ENCODE assay signal across 19 cellular contexts in genomic region chr9:21872696-21873095, GRCh38.
DNase-seq lines count a peak whose midpoint lies in the region; ATAC-seq, FAIRE-seq and TF ChIP-seq lines count a peak whose summit lies in the region.
"Had no signal": no experiment of that assay in that cellular context is flagged by ENCODE, and none has a peak within 500 bp of the region (broad histone marks: within the 10 kb centered on the region; RNA-seq: fewer than 3 reads in every experiment).

No MANE protein-coding gene starts in this region.

- H3K27ac Mint-ChIP-seq in HFFc6 = peak overlapping the region; percentile 53
- H3K27ac Mint-ChIP-seq: H9, T-cell had no signal

- H2AK5ac ChIP-seq in mesenchymal stem cell (ENCODE audit: low read length, severe bottlenecking) = no peak overlapping the region

- FAIRE-seq in keratinocyte (lab: Jason Lieb, UNC) = peak; percentile 66
- FAIRE-seq: A549 had no signal

- no peak overlapping the region for H3K4me3 Mint-ChIP-seq in HFFc6
- H3K4me3 Mint-ChIP-seq: H9, T-cell had no signal

- H3K18ac ChIP-seq in mesenchymal stem cell (ENCODE audit: low read depth in 1 of 2, low read length in 2 of 2) = no peak overlapping the region

- H2BK15ac ChIP-seq in mesenchymal stem cell (ENCODE audit: low read depth, poor library complexity, severe bottlenecking) = no peak overlapping the region

- dilution Hi-C loops in keratinocyte (cut with MboI; ENCODE audit: extremely low pct_ligation_motif_present, low sequenced_read_pairs) = no loop called here

- no peak overlapping the region for H3K23ac ChIP-seq in mesenchymal stem cell (ENCODE audit: low read length in 2 of 2)

- peaks cover 15% of the 10 kb centered on the region for H3K4me1 ChIP-seq in BE2C
- H3K4me1 ChIP-seq in keratinocyte (ENCODE audit: control insufficient read depth, extremely low read depth, insufficient read depth, low read length) = peaks cover 20% of the 10 kb centered on the region
- H3K4me1 ChIP-seq in heart right ventricle = peaks cover 0 to 8% (median 0%) of the 10 kb centered on the region in 9 donors
- H3K4me1 ChIP-seq in mesenchymal stem cell (ENCODE audit: control insufficient read depth, insufficient read depth, low read depth, low read length) = no peaks in the 10 kb centered on the region
- H3K4me1 ChIP-seq: A549 had no signal

- DNase-seq in BE2C (peak; percentile 90), HFFc6 (no peak), SK-N-DZ (ENCODE audit: low spot score) (peak; percentile 5), keratinocyte (ENCODE audit: low read depth, low spot score) (no peak), GM10248 (ENCODE audit: extremely low spot score) (no peak), heart right ventricle (no peak), mesenchymal stem cell (no peak)
- DNase-seq: H9, KG1, NCI-H1048, NCI-H146, NCI-H2081, NCI-H446, NCI-H748 treated with DMSO at 0.1 percent for 48 hours, T-cell had no signal

- H4K20me1 ChIP-seq in keratinocyte (ENCODE audit: control insufficient read depth, extremely low read depth, insufficient read depth, low read length) = no peaks in the 10 kb centered on the region

- H3K4ac ChIP-seq in mesenchymal stem cell (ENCODE audit: low read depth in 1 of 2, low read length in 2 of 2) = no peak overlapping the region

- H3K36me3 ChIP-seq in BE2C = peaks cover 8% of the 10 kb centered on the region
- peaks cover 5% of the 10 kb centered on the region in 2 experiments for H3K36me3 ChIP-seq in keratinocyte (ENCODE audit: control insufficient read depth in 2 of 2, extremely low read depth in 1 of 2, insufficient read depth in 2 of 2, low read length in 2 of 2)
- peaks cover 0 to 25% (median 0%) of the 10 kb centered on the region in 9 donors for H3K36me3 ChIP-seq in heart right ventricle
- peaks cover 0 to 55% of the 10 kb centered on the region in 2 experiments for H3K36me3 ChIP-seq in mesenchymal stem cell (ENCODE audit: control insufficient read depth in 1 of 2, insufficient read depth in 2 of 2, low read depth in 1 of 2, low read length in 2 of 2)

- no peaks in the 10 kb centered on the region for H3K27me3 Mint-ChIP-seq in HFFc6 (ENCODE audit: insufficient read depth)
- H3K27me3 Mint-ChIP-seq: T-cell had no signal

- intact Hi-C loops in heart right ventricle (cut with DNase I) = no loop called here

- TF ChIP-seq CTCF in BE2C (IDR thresholded peaks at IDR 0.05; ENCODE audit: low read depth, low read length) (no peak), HFFc6 (IDR thresholded peaks at IDR 0.05) (no peak), keratinocyte (optimal IDR thresholded peaks at IDR 0.05 in 1 of 3, IDR thresholded peaks at IDR 0.05 in 1 of 3, conservative IDR thresholded peaks at IDR 0.05 in 1 of 3; ENCODE audit: extremely low read depth in 1 of 3, insufficient read depth in 2 of 3, low read length in 3 of 3) (no peak), GM10248 (IDR thresholded peaks at IDR 0.05; ENCODE audit: control extremely low read depth, extremely low read depth, low read depth, missing control alignments) (no peak), heart right ventricle (IDR thresholded peaks at IDR 0.05) (no peak)

- H2BK5ac ChIP-seq in mesenchymal stem cell (ENCODE audit: low read depth, low read length, poor library complexity, severe bottlenecking) = no peak overlapping the region

- H3K9me1 ChIP-seq in keratinocyte (ENCODE audit: control insufficient read depth, extremely low read depth, insufficient read depth, low read length) = no peaks in the 10 kb centered on the region

- H2AFZ ChIP-seq in keratinocyte (ENCODE audit: control insufficient read depth, low read length) = no peak overlapping the region
- no peak overlapping the region for H2AFZ ChIP-seq in mesenchymal stem cell (ENCODE audit: low read depth, low read length)

- no peak for ATAC-seq in HG03095 (IDR thresholded peaks at IDR 0.05; ENCODE audit: unreplicated experiment)
- no peak for ATAC-seq in heart right ventricle
- ATAC-seq: A549, T-cell had no signal

- H3K36me3 Mint-ChIP-seq in HFFc6 (ENCODE audit: low read depth) = peaks cover 35% of the 10 kb centered on the region

- H3K9me3 ChIP-seq in BE2C = peaks cover 3% of the 10 kb centered on the region; the same call in 1 of the 2 replicates
- H3K9me3 ChIP-seq in keratinocyte (ENCODE audit: control insufficient read depth, low read depth, low read length) = no peaks in the 10 kb centered on the region
- peaks cover 0 to 22% (median 0%) of the 10 kb centered on the region in 11 donors for H3K9me3 ChIP-seq in heart right ventricle
- peaks cover 5% of the 10 kb centered on the region for H3K9me3 ChIP-seq in mesenchymal stem cell (ENCODE audit: control insufficient read depth, low read length)
- H3K9me3 ChIP-seq: A549 had no signal

- H3K9me3 Mint-ChIP-seq in HFFc6 = peaks cover 4% of the 10 kb centered on the region; the same call in 1 of the 2 replicates

- peaks cover 11% of the 10 kb centered on the region for H3K79me1 ChIP-seq in mesenchymal stem cell (replicated peaks; ENCODE audit: low read length, poor library complexity, severe bottlenecking)

- H3K79me2 ChIP-seq in keratinocyte (ENCODE audit: control insufficient read depth, insufficient read depth, low read length) = peaks cover 19% of the 10 kb centered on the region

- H2BK120ac ChIP-seq in mesenchymal stem cell (ENCODE audit: low read depth, low read length) = no peak overlapping the region

- H3K27me3 ChIP-seq in BE2C (no peaks in the 10 kb centered on the region), keratinocyte (ENCODE audit: control insufficient read depth, extremely low read depth, insufficient read depth, low read length) (no peaks in the 10 kb centered on the region), heart right ventricle (no peaks in the 10 kb centered on the region), mesenchymal stem cell (ENCODE audit: control insufficient read depth in 1 of 2, insufficient read depth in 1 of 2, low read length in 2 of 2) (no peaks in the 10 kb centered on the region)

- no peak overlapping the region for H3K4me3 ChIP-seq in BE2C (ENCODE audit: low read depth, low read length)
- no peak overlapping the region for H3K4me3 ChIP-seq in keratinocyte (ENCODE audit: control insufficient read depth in 2 of 3, extremely low read depth in 1 of 3, insufficient read depth in 2 of 3, low read depth in 1 of 3, low read length in 3 of 3)
- H3K4me3 ChIP-seq in heart right ventricle = no peak overlapping the region
- no peak overlapping the region for H3K4me3 ChIP-seq in mesenchymal stem cell (ENCODE audit: insufficient read depth in 1 of 2, low read depth in 1 of 2, low read length in 2 of 2)
- H3K4me3 ChIP-seq: A549 had no signal

- no peak overlapping the region for H4K91ac ChIP-seq in mesenchymal stem cell (ENCODE audit: low read length)

- CTCF ChIA-PET in GM10248 (lab: Yijun Ruan, JAX) = no interaction called here

- H4K8ac ChIP-seq in mesenchymal stem cell (ENCODE audit: low read length) = no peak overlapping the region

- H3K9ac ChIP-seq in keratinocyte (ENCODE audit: control insufficient read depth, extremely low read depth, insufficient read depth, low read length) = no peak overlapping the region
- no peak overlapping the region for H3K9ac ChIP-seq in mesenchymal stem cell (ENCODE audit: low read length)

- H3K4me2 ChIP-seq in keratinocyte (ENCODE audit: control insufficient read depth, extremely low read depth, insufficient read depth, low read depth, low read length) = no peak overlapping the region
- H3K4me2 ChIP-seq in mesenchymal stem cell (ENCODE audit: low read length, poor library complexity, severe bottlenecking) = no peak overlapping the region
- H3K4me2 ChIP-seq: A549 had no signal

- H3K27ac ChIP-seq in keratinocyte (ENCODE audit: control insufficient read depth, insufficient read depth, low read length) (no peak overlapping the region), heart right ventricle (no peak overlapping the region), mesenchymal stem cell (ENCODE audit: low read length, poor library complexity, severe bottlenecking) (no peak overlapping the region)
- H3K27ac ChIP-seq: A549, C4-2B, RWPE1 had no signal

- no peak overlapping the region for H2BK12ac ChIP-seq in mesenchymal stem cell (ENCODE audit: low read length in 2 of 2)

- H3K14ac ChIP-seq in mesenchymal stem cell (ENCODE audit: low read length in 2 of 2) = no peak overlapping the region

- WGBS in heart right ventricle, 2 donors = 17 to 35% methylated on average over 1 of the region's 1 CpG
- 0% methylated on average over 1 of the region's 1 CpG for WGBS in mesenchymal stem cell

- peaks cover 35% of the 10 kb centered on the region for H3K4me1 Mint-ChIP-seq in HFFc6 (ENCODE audit: low read depth)
- H3K4me1 Mint-ChIP-seq: H9 had no signal

- POLR2A ChIA-PET in GM10248 (lab: Yijun Ruan, JAX) = no interaction called here

Comparison
In these comparisons a context has a peak if more than half of its experiments do, and no peak if none do; other contexts are left out.
1. DNase-seq: peak in BE2C (single experiment) and SK-N-DZ (single experiment); none in HFFc6 (single experiment), keratinocyte (single experiment), GM10248 (single experiment), heart right ventricle (0 of 2) and mesenchymal stem cell (single experiment).